In the genomic region with DNA sequence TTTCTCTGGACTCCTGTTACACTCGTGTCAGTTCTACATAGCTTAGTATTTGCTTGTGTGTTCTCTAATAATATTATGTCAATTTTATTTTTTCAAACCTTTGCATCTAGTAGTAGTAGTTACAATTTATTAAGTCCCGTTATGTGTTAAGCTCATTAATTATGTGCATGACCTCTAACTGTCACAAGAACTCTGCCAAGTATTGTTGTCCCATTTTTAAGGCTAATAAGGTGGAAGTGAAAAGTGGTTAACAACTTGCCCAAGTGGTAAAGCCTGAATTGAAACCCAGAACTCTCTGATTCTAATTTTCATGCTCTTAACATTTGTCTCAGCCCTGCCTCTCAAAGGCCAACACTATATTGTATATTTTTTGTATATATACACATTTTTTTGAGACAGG, we compare ENCODE assay signal across 18 cellular contexts.
DNase-seq lines count a peak whose midpoint lies in the region; ATAC-seq and TF ChIP-seq lines count a peak whose summit lies in the region.
"Had no signal": no experiment of that assay in that cellular context is flagged by ENCODE, and none has a peak within 500 bp of the region (broad histone marks: within the 10 kb centered on the region; RNA-seq: fewer than 3 reads in every experiment).

No MANE protein-coding gene starts in this region.

- peaks cover 5% of the 10 kb centered on the region for H3K27me3 Mint-ChIP-seq in GM23338 (ENCODE audit: insufficient read depth, low read depth, poor library complexity)
- H3K27me3 Mint-ChIP-seq: CD4-positive, CD25-positive, alpha-beta regulatory T cell; CD8-positive, alpha-beta memory T cell had no signal

- H4K20me1 ChIP-seq in GM23338 (replicated peaks; ENCODE audit: insufficient read depth) (no peaks in the 10 kb centered on the region), OCI-LY3 (ENCODE audit: insufficient read depth, low read length) (no peaks in the 10 kb centered on the region), hepatocyte (ENCODE audit: insufficient read depth, poor library complexity, severe bottlenecking) (no peaks in the 10 kb centered on the region)
- H4K20me1 ChIP-seq: BLaER1 had no signal

- no peaks in the 10 kb centered on the region; the same call in 1 of the 2 replicates for H3K4me1 ChIP-seq in GM23338 (ENCODE audit: insufficient read depth)
- H3K4me1 ChIP-seq in OCI-LY3 (ENCODE audit: low read length), result peaks cover 44% of the 10 kb centered on the region
- H3K4me1 ChIP-seq in hepatocyte (ENCODE audit: insufficient read depth), result no peaks in the 10 kb centered on the region
- H3K4me1 ChIP-seq: BE2C, BLaER1 had no signal

- no peak for DNase-seq in GM23338 (ENCODE audit: low spot score)
- no peak for DNase-seq in hepatocyte (ENCODE audit: low spot score)
- no peak for DNase-seq in H7
- DNase-seq: 8988T; ACHN; BE2C; C1 segment of cervical spinal cord; Calu3; CD4-positive, alpha-beta memory T cell; CD4-positive, CD25-positive, alpha-beta regulatory T cell; CD8-positive, alpha-beta memory T cell; COR-L47; DMS79 treated with DMSO at 0.1 percent for 48 hours; GF-D8 had no signal

- H3K4me1 Mint-ChIP-seq in GM23338, result peaks cover 21% of the 10 kb centered on the region
- H3K4me1 Mint-ChIP-seq: CD14-positive monocyte; CD4-positive, CD25-positive, alpha-beta regulatory T cell; CD8-positive, alpha-beta memory T cell had no signal

- H3K9me3 ChIP-seq in OCI-LY3 (ENCODE audit: insufficient read depth, low read length), result no peaks in the 10 kb centered on the region
- H3K9me3 ChIP-seq in hepatocyte (ENCODE audit: low read depth), result peaks cover 3% of the 10 kb centered on the region
- H3K9me3 ChIP-seq: BE2C, BLaER1 had no signal

- 55% methylated on average over 2 of the region's 2 CpGs for WGBS in hepatocyte (ENCODE audit: low lambda C conversion rate, missing lambda C conversion rate)

- H2AFZ ChIP-seq in GM23338 (no peak overlapping the region), OCI-LY3 (ENCODE audit: low read depth, low read length) (no peak overlapping the region), hepatocyte (no peak overlapping the region)

- H3K4me3 ChIP-seq in GM23338 (no peak overlapping the region), OCI-LY3 (ENCODE audit: low read length) (no peak overlapping the region), hepatocyte (no peak overlapping the region), H7 (ENCODE audit: insufficient read depth, low read depth, low read length) (no peak overlapping the region)
- H3K4me3 ChIP-seq: BLaER1 had no signal

- no peaks in the 10 kb centered on the region for H3K9me3 Mint-ChIP-seq in GM23338

- peak overlapping the region; percentile 4; the same call in 1 of the 2 replicates for H3K27ac Mint-ChIP-seq in GM23338
- H3K27ac Mint-ChIP-seq: CD14-positive monocyte; CD4-positive, alpha-beta memory T cell; CD8-positive, alpha-beta memory T cell had no signal

- 0 out of 2 replicates have a peak, but pooled peaks cover 10% of the 10 kb centered on the region for H3K9me2 ChIP-seq in GM23338 (ENCODE audit: insufficient read depth)
- H3K9me2 ChIP-seq in hepatocyte (replicated peaks; ENCODE audit: insufficient read depth), result no peaks in the 10 kb centered on the region

- no peak overlapping the region for H3K27ac ChIP-seq in GM23338 (ENCODE audit: low read depth)
- no peak overlapping the region for H3K27ac ChIP-seq in OCI-LY3 (ENCODE audit: low read length)
- no peak overlapping the region for H3K27ac ChIP-seq in hepatocyte
- H3K27ac ChIP-seq: BLaER1 had no signal

- H3K4me3 Mint-ChIP-seq in GM23338, result no peak overlapping the region
- H3K4me3 Mint-ChIP-seq: CD14-positive monocyte; CD4-positive, alpha-beta memory T cell; CD4-positive, CD25-positive, alpha-beta regulatory T cell; CD8-positive, alpha-beta memory T cell had no signal

- H3K9ac ChIP-seq in OCI-LY3 (ENCODE audit: low read length), result no peak overlapping the region
- H3K9ac ChIP-seq: BLaER1 had no signal

- no peaks in the 10 kb centered on the region for H3F3A ChIP-seq in GM23338 (replicated peaks; ENCODE audit: low read depth)

- no peaks in the 10 kb centered on the region for H3K36me3 Mint-ChIP-seq in GM23338 (ENCODE audit: low read depth)
- H3K36me3 Mint-ChIP-seq: CD14-positive monocyte; CD4-positive, alpha-beta memory T cell; CD4-positive, CD25-positive, alpha-beta regulatory T cell; CD8-positive, alpha-beta memory T cell had no signal

- ATAC-seq in GM23338 (no peak), GM18498 (IDR thresholded peaks at IDR 0.05; ENCODE audit: unreplicated experiment) (no peak)

- no peaks in the 10 kb centered on the region for H3K79me2 ChIP-seq in GM23338 (replicated peaks; ENCODE audit: insufficient read depth)
- no peaks in the 10 kb centered on the region for H3K79me2 ChIP-seq in OCI-LY3 (ENCODE audit: low read length)
- no peaks in the 10 kb centered on the region for H3K79me2 ChIP-seq in hepatocyte

- H3K27me3 ChIP-seq in GM23338 (ENCODE audit: insufficient read depth), result no peaks in the 10 kb centered on the region
- no peaks in the 10 kb centered on the region for H3K27me3 ChIP-seq in OCI-LY3 (ENCODE audit: low read depth, low read length)
- no peaks in the 10 kb centered on the region for H3K27me3 ChIP-seq in hepatocyte
- H3K27me3 ChIP-seq in H7 (ENCODE audit: control insufficient read depth, insufficient read depth, low read length), result no peaks in the 10 kb centered on the region
- H3K27me3 ChIP-seq: BE2C, BLaER1 had no signal

- TF ChIP-seq CTCF in GM23338 (conservative IDR thresholded peaks at IDR 0.05; ENCODE audit: low read depth in 2 of 2), result no peak
- no peak for TF ChIP-seq CTCF in OCI-LY3 (IDR thresholded peaks at IDR 0.05; ENCODE audit: low read depth, low read length)
- no peak for TF ChIP-seq CTCF in hepatocyte (IDR thresholded peaks at IDR 0.05; ENCODE audit: poor library complexity)

- H3K36me3 ChIP-seq in GM23338 (ENCODE audit: insufficient read depth) (no peaks in the 10 kb centered on the region), OCI-LY3 (replicated peaks; ENCODE audit: low read depth, low read length) (no peaks in the 10 kb centered on the region), hepatocyte (replicated peaks; ENCODE audit: insufficient read depth, low read depth) (no peaks in the 10 kb centered on the region), H7 (replicated peaks; ENCODE audit: control insufficient read depth, insufficient read depth, low read length) (no peaks in the 10 kb centered on the region)
- H3K36me3 ChIP-seq: BE2C, BLaER1 had no signal

- H3K4me2 ChIP-seq in GM23338, result no peak overlapping the region
- peak overlapping the region; percentile 51 for H3K4me2 ChIP-seq in OCI-LY3 (ENCODE audit: low read length)
- H3K4me2 ChIP-seq in hepatocyte, result no peak overlapping the region
- H3K4me2 ChIP-seq: BLaER1 had no signal

TF ChIP-seq in GM23338, 12 proteins besides CTCF, POLR2A, EP300 and RAD21 (continues in another document):
- TF ChIP-seq POLR2AphosphoS5 (IDR thresholded peaks at IDR 0.05; ENCODE audit: low read depth), result no peak
- TF ChIP-seq EZH2phosphoT487 (IDR thresholded peaks at IDR 0.05; ENCODE audit: unreplicated experiment), result no peak
- TF ChIP-seq EZH2 (IDR thresholded peaks at IDR 0.05; ENCODE audit: low read depth, unreplicated experiment), result no peak
